6 cellular contexts compared by ENCODE assay signal in genomic region chr19:38360839-38361631, GRCh38. TPM values are rescaled to one million over a fixed set of nuclear protein-coding genes. Genes with fewer than 3 reads are reported as not detected.
DNase-seq lines count a peak whose midpoint lies in the region; ATAC-seq and TF ChIP-seq lines count a peak whose summit lies in the region.

No MANE protein-coding gene starts in this region.

- H3K9me3 Mint-ChIP-seq in activated naive CD4-positive, alpha-beta T cell treated with anti-CD3 and anti-CD28 coated beads, Interleukin-2, amount 50 U/mL, for 24 hours: no peaks in the 10 kb centered on the region
- H3K9me3 Mint-ChIP-seq in activated naive CD4-positive, alpha-beta T cell treated with anti-CD3 and anti-CD28 coated beads, Interleukin-2, amount 50 U/mL, for 72 hours: no peaks in the 10 kb centered on the region

- H3K4me2 ChIP-seq in hepatocyte: peak overlapping the region; percentile 100

- 40% methylated on average over 23 of the region's 23 CpGs for WGBS in hepatocyte (ENCODE audit: low lambda C conversion rate, missing lambda C conversion rate)
- WGBS in urinary bladder: 17% methylated on average over 23 of the region's 23 CpGs

- TF ChIP-seq CTCF in hepatocyte (IDR thresholded peaks at IDR 0.05; ENCODE audit: poor library complexity): no peak

- ATAC-seq in activated naive CD4-positive, alpha-beta T cell treated with anti-CD3 and anti-CD28 coated beads, Interleukin-2, amount 50 U/mL, for 72 hours: no peak

- no peaks in the 10 kb centered on the region for H3K79me2 ChIP-seq in hepatocyte

- no peaks in the 10 kb centered on the region for H3K36me3 ChIP-seq in hepatocyte (replicated peaks; ENCODE audit: insufficient read depth, low read depth)
- no peaks in the 10 kb centered on the region for H3K36me3 ChIP-seq in urinary bladder (ENCODE audit: insufficient read depth)

- DNase-seq in activated naive CD4-positive, alpha-beta T cell treated with anti-CD3 and anti-CD28 coated beads, Interleukin-2, amount 50 U/mL, for 72 hours (ENCODE audit: low spot score in 2 of 2): no peak
- DNase-seq in hepatocyte (ENCODE audit: low spot score): no peak
- no peak for DNase-seq in HT-29 (ENCODE audit: low spot score)
- no peak for DNase-seq in hypothalamus (lab: John Stamatoyannopoulos, UW)

- no peaks in the 10 kb centered on the region for H4K20me1 ChIP-seq in hepatocyte (ENCODE audit: insufficient read depth, poor library complexity, severe bottlenecking)

- peaks cover 20% of the 10 kb centered on the region for H3K4me1 Mint-ChIP-seq in activated naive CD4-positive, alpha-beta T cell treated with anti-CD3 and anti-CD28 coated beads, Interleukin-2, amount 50 U/mL, for 24 hours

- H3K36me3 Mint-ChIP-seq in activated naive CD4-positive, alpha-beta T cell treated with anti-CD3 and anti-CD28 coated beads, Interleukin-2, amount 50 U/mL, for 24 hours: no peaks in the 10 kb centered on the region
- no peaks in the 10 kb centered on the region for H3K36me3 Mint-ChIP-seq in activated naive CD4-positive, alpha-beta T cell treated with anti-CD3 and anti-CD28 coated beads, Interleukin-2, amount 50 U/mL, for 72 hours

- H3K4me3 ChIP-seq in hepatocyte (peak overlapping the region; percentile 37), urinary bladder (ENCODE audit: low read depth, low read length) (peak overlapping the region; percentile 46)

- H3K4me1 ChIP-seq in hepatocyte (ENCODE audit: insufficient read depth) (peaks cover 8% of the 10 kb centered on the region), urinary bladder (ENCODE audit: insufficient read depth) (no peaks in the 10 kb centered on the region)

- peaks cover 9% of the 10 kb centered on the region for H3K27me3 Mint-ChIP-seq in activated naive CD4-positive, alpha-beta T cell treated with anti-CD3 and anti-CD28 coated beads, Interleukin-2, amount 50 U/mL, for 24 hours

- peaks cover 31% of the 10 kb centered on the region for H3K27me3 ChIP-seq in hepatocyte

- H3K9me3 ChIP-seq in hepatocyte (ENCODE audit: low read depth): no peaks in the 10 kb centered on the region

- H3K27ac Mint-ChIP-seq in activated naive CD4-positive, alpha-beta T cell treated with anti-CD3 and anti-CD28 coated beads, Interleukin-2, amount 50 U/mL, for 24 hours: no peak overlapping the region
- H3K27ac Mint-ChIP-seq in activated naive CD4-positive, alpha-beta T cell treated with anti-CD3 and anti-CD28 coated beads, Interleukin-2, amount 50 U/mL, for 72 hours: no peak overlapping the region

- H3K4me3 Mint-ChIP-seq in activated naive CD4-positive, alpha-beta T cell treated with anti-CD3 and anti-CD28 coated beads, Interleukin-2, amount 50 U/mL, for 24 hours: peak overlapping the region; percentile 83

- H3K27ac ChIP-seq in hepatocyte: no peak overlapping the region
- H3K27ac ChIP-seq in urinary bladder (ENCODE audit: low read depth): no peak overlapping the region

- peak overlapping the region; percentile 58 for H2AFZ ChIP-seq in hepatocyte

- no peaks in the 10 kb centered on the region for H3K9me2 ChIP-seq in hepatocyte (replicated peaks; ENCODE audit: insufficient read depth)

RNA-seq across cellular contexts. Expression of gene PSMD8, which starts 13.3 kb away (rescaled TPM):
- 100 to 1,000 TPM; 189 to 203 TPM for total RNA-seq in activated naive CD4-positive, alpha-beta T cell treated with anti-CD3 and anti-CD28 coated beads, Interleukin-2, amount 50 U/mL, for 72 hours
- 250 and 263 TPM in 2 replicates for total RNA-seq in hepatocyte
- 278 and 312 TPM in 2 replicates for polyA plus RNA-seq in hepatocyte
- 102 TPM for total RNA-seq in urinary bladder
- polyA plus RNA-seq in urinary bladder: 166 TPM
- 627 and 640 TPM in 2 replicates for total RNA-seq in HT-29 (2014; rRNA removed; shearing (Covaris generic))

RNA-seq across cellular contexts. Expression of gene CATSPERG, which starts 25.4 kb away (rescaled TPM):
- 10 to 100 TPM in 1 of 2 donors, 1 to 10 TPM in 1; 4.1 to 22.8 TPM for total RNA-seq in activated naive CD4-positive, alpha-beta T cell treated with anti-CD3 and anti-CD28 coated beads, Interleukin-2, amount 50 U/mL, for 72 hours
- total RNA-seq in hepatocyte: 14.5 and 19.1 TPM in 2 replicates
- polyA plus RNA-seq in hepatocyte: 26.1 and 38.0 TPM in 2 replicates
- 4.9 TPM for total RNA-seq in urinary bladder
- polyA plus RNA-seq in urinary bladder: 1.3 TPM
- total RNA-seq in HT-29 (2014; rRNA removed; shearing (Covaris generic)): 4.0 and 10.5 TPM in 2 replicates

RNA-seq across cellular contexts. Expression of gene GGN, which starts 26.8 kb away (rescaled TPM):
- total RNA-seq in activated naive CD4-positive, alpha-beta T cell treated with anti-CD3 and anti-CD28 coated beads, Interleukin-2, amount 50 U/mL, for 72 hours: 1 to 10 TPM in 1 of 2 donors, not detected in 1; 1.2 TPM
- total RNA-seq in hepatocyte (0.12 and 0.60 TPM in 2 replicates), urinary bladder (not detected)
- polyA plus RNA-seq in hepatocyte (1.1 and 1.6 TPM in 2 replicates), urinary bladder (0.58 TPM)
- 0.26 and 0.41 TPM in 2 replicates for total RNA-seq in HT-29 (2014; rRNA removed; shearing (Covaris generic))

RNA-seq across cellular contexts. Expression of gene SPRED3, which starts 27.5 kb away (rescaled TPM):
- total RNA-seq in activated naive CD4-positive, alpha-beta T cell treated with anti-CD3 and anti-CD28 coated beads, Interleukin-2, amount 50 U/mL, for 72 hours: 1 to 10 TPM; 3.5 to 6.7 TPM
- total RNA-seq in hepatocyte (0.68 and 4.0 TPM in 2 replicates), urinary bladder (0.05 TPM)
- polyA plus RNA-seq in hepatocyte (2.3 and 3.9 TPM in 2 replicates), urinary bladder (0.72 TPM)
- total RNA-seq in HT-29 (2014; rRNA removed; shearing (Covaris generic)): 0.13 and 3.2 TPM in 2 replicates

RNA-seq across cellular contexts. Expression of gene KCNK6, which starts 41.4 kb away (rescaled TPM):
- total RNA-seq in activated naive CD4-positive, alpha-beta T cell treated with anti-CD3 and anti-CD28 coated beads, Interleukin-2, amount 50 U/mL, for 72 hours: 10 to 100 TPM; 10.7 to 12.1 TPM
- 7.1 and 9.0 TPM in 2 replicates for total RNA-seq in hepatocyte
- polyA plus RNA-seq in hepatocyte: 16.0 and 21.5 TPM in 2 replicates
- 11.8 TPM for total RNA-seq in urinary bladder
- polyA plus RNA-seq in urinary bladder: 15.8 TPM
- total RNA-seq in HT-29 (2014; rRNA removed; shearing (Covaris generic)): 10.3 and 13.9 TPM in 2 replicates
